ENCODE assay signal across 11 cellular contexts in the genomic region with DNA sequence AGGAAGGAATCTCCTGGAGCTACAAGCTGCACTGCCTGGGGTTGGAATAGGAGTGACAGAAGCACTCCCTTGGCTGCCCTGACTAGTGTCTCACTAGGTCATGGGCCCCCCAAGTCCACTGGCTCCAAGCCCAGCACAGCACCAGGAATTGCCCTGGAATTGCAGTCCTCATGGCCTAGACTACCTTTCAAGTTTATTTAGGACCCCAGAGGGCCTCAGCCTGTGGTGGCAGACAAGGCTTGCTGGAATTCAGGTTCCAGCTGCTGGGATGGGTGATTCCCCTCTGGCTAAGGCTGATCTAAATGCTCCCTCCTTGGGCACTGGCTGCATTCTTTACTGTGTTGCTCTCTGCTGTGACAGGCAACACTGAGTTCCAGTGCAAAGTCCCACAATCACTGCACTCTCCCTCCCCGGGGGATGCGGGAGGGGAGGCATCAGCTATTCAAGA. TPM values are rescaled to one million over a fixed set of nuclear protein-coding genes. Genes with fewer than 3 reads are reported as not detected.
DNase-seq lines count a peak whose midpoint lies in the region; ATAC-seq and TF ChIP-seq lines count a peak whose summit lies in the region.
"Had no signal": no experiment of that assay in that cellular context is flagged by ENCODE, and none has a peak within 500 bp of the region (broad histone marks: within the 10 kb centered on the region; RNA-seq: fewer than 3 reads in every experiment).

No MANE protein-coding gene starts in this region.

- H3K4me3 ChIP-seq in fibroblast of lung (replicated peaks in 1 of 4; ENCODE audit: control extremely low read depth in 1 of 4, insufficient read depth in 1 of 4, low read depth in 3 of 4, low read length in 4 of 4), result no peak overlapping the region

- TF ChIP-seq CTCF in fibroblast of lung (conservative IDR thresholded peaks at IDR 0.05 in 1 of 2, IDR thresholded peaks at IDR 0.05 in 1 of 2; ENCODE audit: low read depth in 1 of 2, low read length in 2 of 2), result no peak
- TF ChIP-seq CTCF in nephron (IDR thresholded peaks at IDR 0.05; ENCODE audit: unreplicated experiment in 3 of 3), result no peak

- POLR2A ChIA-PET in activated CD4-positive, alpha-beta memory T cell treated with anti-CD3 and anti-CD28 coated beads, Interleukin-2, amount 10 ng/mL, durations not matched to agents 7 days and 5 days (lab: Charles Lee), result no interaction called here

- CTCF ChIA-PET in activated CD4-positive, alpha-beta memory T cell treated with anti-CD3 and anti-CD28 coated beads, Interleukin-2, amount 10 ng/mL, durations not matched to agents 7 days and 5 days (lab: Charles Lee), result no interaction called here

- peak overlapping the region; percentile 80 to 96 (median 90) for H3K27ac Mint-ChIP-seq in nephron
- H3K27ac Mint-ChIP-seq in activated CD4-positive, alpha-beta memory T cell treated with anti-CD3 and anti-CD28 coated beads, Interleukin-2, amount 10 ng/mL, durations not matched to agents 7 days and 5 days, result no peak overlapping the region
- H3K27ac Mint-ChIP-seq in activated naive CD8-positive, alpha-beta T cell treated with anti-CD3 and anti-CD28 coated beads, Interleukin-2, amount 50 U/mL, for 24 hours, result no peak overlapping the region

- H3K9me3 Mint-ChIP-seq in nephron, result peaks cover 16% of the 10 kb centered on the region
- H3K9me3 Mint-ChIP-seq in activated CD4-positive, alpha-beta memory T cell treated with anti-CD3 and anti-CD28 coated beads, Interleukin-2, amount 10 ng/mL, durations not matched to agents 7 days and 5 days, result peaks cover 2% of the 10 kb centered on the region
- H3K9me3 Mint-ChIP-seq in activated naive CD8-positive, alpha-beta T cell treated with anti-CD3 and anti-CD28 coated beads, Interleukin-2, amount 50 U/mL, for 24 hours, result no peaks in the 10 kb centered on the region

- H3K4me1 Mint-ChIP-seq in nephron, result peaks cover 30% of the 10 kb centered on the region
- H3K4me1 Mint-ChIP-seq in activated CD4-positive, alpha-beta memory T cell treated with anti-CD3 and anti-CD28 coated beads, Interleukin-2, amount 10 ng/mL, durations not matched to agents 7 days and 5 days, result peaks cover 6% of the 10 kb centered on the region
- peaks cover 3% of the 10 kb centered on the region for H3K4me1 Mint-ChIP-seq in activated naive CD8-positive, alpha-beta T cell treated with anti-CD3 and anti-CD28 coated beads, Interleukin-2, amount 50 U/mL, for 24 hours

- no peaks in the 10 kb centered on the region for H3K27me3 Mint-ChIP-seq in nephron (ENCODE audit: low read depth)
- no peaks in the 10 kb centered on the region for H3K27me3 Mint-ChIP-seq in activated CD4-positive, alpha-beta memory T cell treated with anti-CD3 and anti-CD28 coated beads, Interleukin-2, amount 10 ng/mL, durations not matched to agents 7 days and 5 days
- H3K27me3 Mint-ChIP-seq in activated naive CD8-positive, alpha-beta T cell treated with anti-CD3 and anti-CD28 coated beads, Interleukin-2, amount 50 U/mL, for 24 hours, result no peaks in the 10 kb centered on the region

- no peak overlapping the region for H3K4me3 Mint-ChIP-seq in nephron
- no peak overlapping the region for H3K4me3 Mint-ChIP-seq in activated CD4-positive, alpha-beta memory T cell treated with anti-CD3 and anti-CD28 coated beads, Interleukin-2, amount 10 ng/mL, durations not matched to agents 7 days and 5 days
- H3K4me3 Mint-ChIP-seq in activated naive CD8-positive, alpha-beta T cell treated with anti-CD3 and anti-CD28 coated beads, Interleukin-2, amount 50 U/mL, for 24 hours, result no peak overlapping the region

- H3K4me2 ChIP-seq in fibroblast of lung (ENCODE audit: extremely low read depth, insufficient read depth, low read length), result no peak overlapping the region

- no peak overlapping the region for H3K9ac ChIP-seq in fibroblast of lung (ENCODE audit: insufficient read depth, low read length)
- H3K9ac ChIP-seq: parathyroid adenoma had no signal

- H3K27ac ChIP-seq in fibroblast of lung (ENCODE audit: insufficient read depth, low read length), result peak overlapping the region; percentile 62
- H3K27ac ChIP-seq: parathyroid adenoma had no signal

- H3K4me1 ChIP-seq in fibroblast of lung (ENCODE audit: control insufficient read depth, extremely low read depth, insufficient read depth, low read length), result peaks cover 17% of the 10 kb centered on the region
- H3K4me1 ChIP-seq: parathyroid adenoma had no signal

- no peaks in the 10 kb centered on the region for H4K20me1 ChIP-seq in fibroblast of lung (ENCODE audit: control insufficient read depth, extremely low read depth, insufficient read depth, low read length)

- no peaks in the 10 kb centered on the region for H3K27me3 ChIP-seq in fibroblast of lung (ENCODE audit: control insufficient read depth, insufficient read depth, low read length)

- H3K79me2 ChIP-seq in fibroblast of lung (ENCODE audit: control insufficient read depth, insufficient read depth, low read length), result no peaks in the 10 kb centered on the region
- H3K79me2 ChIP-seq: parathyroid adenoma had no signal

- H3K36me3 ChIP-seq in fibroblast of lung (ENCODE audit: control insufficient read depth, insufficient read depth, low read length), result no peaks in the 10 kb centered on the region

- no peak for DNase-seq in Right ventricle myocardium inferior (ENCODE audit: missing footprints)
- DNase-seq in cardiac septum (ENCODE audit: low spot score), result no peak
- peak in 1 of 2 donors; percentile 15 for DNase-seq in fibroblast of lung (ENCODE audit: low read depth in 2 of 2)
- no peak for DNase-seq in T-helper 9 cell
- no peak for DNase-seq in activated CD4-positive, alpha-beta memory T cell treated with anti-CD3 and anti-CD28 coated beads, Interleukin-2, amount 10 ng/mL, durations not matched to agents 7 days and 5 days
- no peak for DNase-seq in activated naive CD8-positive, alpha-beta T cell treated with anti-CD3 and anti-CD28 coated beads, Interleukin-2, amount 50 U/mL, for 24 hours
- DNase-seq: activated effector memory CD4-positive, alpha-beta T cell treated with anti-CD3 and anti-CD28 coated beads, Interleukin-2, amount 50 U/mL, for 16 hours; effector CD4-positive, alpha-beta T cell had no signal

- H3K9me3 ChIP-seq in fibroblast of lung (ENCODE audit: control insufficient read depth, insufficient read depth, low read depth, low read length), result no peaks in the 10 kb centered on the region

- intact Hi-C loops in Right ventricle myocardium inferior (cut with DNase I), result no loop called here
- intact Hi-C loops in cardiac septum (cut with DNase I), result no loop called here

- peaks cover 76% of the 10 kb centered on the region for H3K36me3 Mint-ChIP-seq in nephron (ENCODE audit: low read depth)
- H3K36me3 Mint-ChIP-seq in activated CD4-positive, alpha-beta memory T cell treated with anti-CD3 and anti-CD28 coated beads, Interleukin-2, amount 10 ng/mL, durations not matched to agents 7 days and 5 days (ENCODE audit: low read depth), result peaks cover 40% of the 10 kb centered on the region
- H3K36me3 Mint-ChIP-seq in activated naive CD8-positive, alpha-beta T cell treated with anti-CD3 and anti-CD28 coated beads, Interleukin-2, amount 50 U/mL, for 24 hours (ENCODE audit: low read depth), result peaks cover 44% of the 10 kb centered on the region

- ATAC-seq in Right ventricle myocardium inferior (peak; percentile 82), HG02759 (IDR thresholded peaks at IDR 0.05; ENCODE audit: unreplicated experiment) (no peak)
- ATAC-seq in activated naive CD8-positive, alpha-beta T cell treated with anti-CD3 and anti-CD28 coated beads, Interleukin-2, amount 50 U/mL, for 24 hours, result no peak

- H2AFZ ChIP-seq in fibroblast of lung (ENCODE audit: low read length), result no peak overlapping the region
- H2AFZ ChIP-seq: parathyroid adenoma had no signal

RNA-seq across cellular contexts. Expression of gene STRADB, which starts 14.0 kb away (rescaled TPM):
- total RNA-seq in Right ventricle myocardium inferior (79.1 TPM), cardiac septum (41.5 TPM), fibroblast of lung (57.8 and 84.7 TPM in 2 replicates)
- 24.4 and 27.4 TPM in 2 replicates for polyA plus RNA-seq in fibroblast of lung
- 30.7 and 33.7 TPM in 2 replicates for polyA plus RNA-seq in fibroblast of lung (2012)
- polyA minus RNA-seq in fibroblast of lung (ENCODE audit: low replicate concordance), result 18.5 and 20.1 TPM in 2 replicates
- total RNA-seq in activated CD4-positive, alpha-beta memory T cell treated with anti-CD3 and anti-CD28 coated beads, Interleukin-2, amount 10 ng/mL, durations not matched to agents 7 days and 5 days, result 10 to 100 TPM; 18.9 to 19.2 TPM

RNA-seq across cellular contexts. Expression of gene TRAK2, which starts 14.3 kb away (rescaled TPM):
- 163 TPM for total RNA-seq in Right ventricle myocardium inferior
- total RNA-seq in cardiac septum, result 259 TPM
- 72.9 and 81.1 TPM in 2 replicates for total RNA-seq in fibroblast of lung
- 48.6 and 73.2 TPM in 2 replicates for polyA plus RNA-seq in fibroblast of lung
- polyA plus RNA-seq in fibroblast of lung (2012), result 30.4 and 46.3 TPM in 2 replicates
- 26.7 and 36.1 TPM in 2 replicates for polyA minus RNA-seq in fibroblast of lung (ENCODE audit: low replicate concordance)
- 10 to 100 TPM; 47.3 to 49.3 TPM for total RNA-seq in activated CD4-positive, alpha-beta memory T cell treated with anti-CD3 and anti-CD28 coated beads, Interleukin-2, amount 10 ng/mL, durations not matched to agents 7 days and 5 days

Comparison
In these comparisons a context has a peak if more than half of its experiments do, and no peak if none do; other contexts are left out.
1. H3K27ac Mint-ChIP-seq: peak in nephron (3 of 3); none in activated CD4-positive, alpha-beta memory T cell treated with anti-CD3 and anti-CD28 coated beads, Interleukin-2, amount 10 ng/mL, durations not matched to agents 7 days and 5 days (single experiment) and activated naive CD8-positive, alpha-beta T cell treated with anti-CD3 and anti-CD28 coated beads, Interleukin-2, amount 50 U/mL, for 24 hours (single experiment).